In genomic region chr6:36232172-36232571, GRCh38 we compare ENCODE assay signal across 25 cellular contexts. TPM values are rescaled to one million over a fixed set of nuclear protein-coding genes. Genes with fewer than 3 reads are reported as not detected.
"Had no signal": no experiment of that assay in that cellular context is flagged by ENCODE, and none has a peak within 500 bp of the region (broad histone marks: within the 10 kb centered on the region; RNA-seq: fewer than 3 reads in every experiment).

No MANE protein-coding gene starts in this region.

- H3K4me3 ChIP-seq: esophagus squamous epithelium, skin epidermis had no signal

- H3K27me3 ChIP-seq: esophagus squamous epithelium had no signal

- DNase-seq: activated B cell treated with CpG ODN at 0.5 μM for 24 hours; activated CD4-positive, alpha-beta T cell treated with anti-CD3 and anti-CD28 coated beads for 48 hours; activated CD8-positive, alpha-beta T cell treated with anti-CD3 and anti-CD28 coated beads for 36 hours; activated gamma-delta T cell; activated T-cell treated with anti-CD3 and anti-CD28 coated beads, Interleukin-2, amount 50 U/mL, for 4 hours; amniotic stem cell; central memory CD4-positive, alpha-beta T cell; cortex of kidney; effector CD4-positive, alpha-beta T cell; esophagus squamous epithelium; hypothalamus; mesenchymal stem cell; natural killer cell; occipital lobe; stimulated activated CD4-positive, alpha-beta T cell treated with anti-CD3 and anti-CD28 coated beads, Interleukin-15, amount 100 ng/mL, for 24 hours; stimulated activated CD4-positive, alpha-beta T cell treated with anti-CD3 and anti-CD28 coated beads, Interleukin-4, amount 100 ng/mL, for 4 hours; stimulated activated CD8-positive, alpha-beta memory T cell treated with anti-CD3 and anti-CD28 coated beads, Interleukin-4, amount 100 ng/mL, for 48 hours; stimulated activated naive CD4-positive, alpha-beta T cell treated with Interleukin-2 at 50 U/mL for 16 hours; T-helper 2 cell; trophoblast cell had no signal

- H3K9me3 Mint-ChIP-seq: activated B cell treated with CpG ODN at 0.5 μM for 24 hours; activated CD8-positive, alpha-beta T cell treated with anti-CD3 and anti-CD28 coated beads for 36 hours; activated naive CD4-positive, alpha-beta T cell treated with anti-CD3 and anti-CD28 coated beads, Interleukin-2, amount 50 U/mL, for 72 hours; activated T-cell treated with anti-CD3 and anti-CD28 coated beads, Interleukin-2, amount 50 U/mL, for 4 hours; natural killer cell had no signal

- H3K9me3 ChIP-seq: esophagus squamous epithelium had no signal

- H3K4me1 Mint-ChIP-seq: activated B cell treated with CpG ODN at 0.5 μM for 24 hours had no signal

- ATAC-seq: activated CD8-positive, alpha-beta T cell treated with anti-CD3 and anti-CD28 coated beads for 36 hours; activated naive CD4-positive, alpha-beta T cell treated with anti-CD3 and anti-CD28 coated beads, Interleukin-2, amount 50 U/mL, for 72 hours; activated T-cell treated with anti-CD3 and anti-CD28 coated beads, Interleukin-2, amount 50 U/mL, for 4 hours; natural killer cell had no signal

- H3K4me3 Mint-ChIP-seq: activated B cell treated with CpG ODN at 0.5 μM for 24 hours; activated CD8-positive, alpha-beta T cell treated with anti-CD3 and anti-CD28 coated beads for 36 hours; activated T-cell treated with anti-CD3 and anti-CD28 coated beads, Interleukin-2, amount 50 U/mL, for 4 hours; natural killer cell had no signal

- H3K27ac Mint-ChIP-seq: activated B cell treated with CpG ODN at 0.5 μM for 24 hours; activated CD8-positive, alpha-beta T cell treated with anti-CD3 and anti-CD28 coated beads for 36 hours; natural killer cell had no signal

- H3K27ac ChIP-seq: esophagus squamous epithelium had no signal

- H3K27me3 Mint-ChIP-seq: activated B cell treated with CpG ODN at 0.5 μM for 24 hours; activated CD8-positive, alpha-beta T cell treated with anti-CD3 and anti-CD28 coated beads for 36 hours had no signal

RNA-seq across cellular contexts. Expression of gene PNPLA1, which starts 37.7 kb away (rescaled TPM):
- total RNA-seq: activated B cell treated with CpG ODN at 0.5 μM for 24 hours; activated CD8-positive, alpha-beta T cell treated with anti-CD3 and anti-CD28 coated beads for 36 hours; activated naive CD4-positive, alpha-beta T cell treated with anti-CD3 and anti-CD28 coated beads, Interleukin-2, amount 50 U/mL, for 72 hours; endothelial cell of umbilical vein; fibroblast of villous mesenchyme; kidney epithelial cell; occipital lobe had no signal
- polyA plus RNA-seq: endothelial cell of umbilical vein had no signal
